21 cellular contexts compared by ENCODE assay signal in genomic region chr4:104022871-104023270, GRCh38.
"Had no signal": no experiment of that assay in that cellular context is flagged by ENCODE, and none has a peak within 500 bp of the region (broad histone marks: within the 10 kb centered on the region; RNA-seq: fewer than 3 reads in every experiment).

No MANE protein-coding gene starts in this region.

- H3K36me3 ChIP-seq: left ventricle myocardium inferior, sigmoid colon, tibial artery, WERI-Rb-1 had no signal

- H3K4me3 ChIP-seq: hepatocyte, left ventricle myocardium inferior, sigmoid colon, tibial artery had no signal

- H3K27me3 ChIP-seq: hepatocyte, sigmoid colon, tibial artery had no signal

- H3K9me3 ChIP-seq: left ventricle myocardium inferior, sigmoid colon, tibial artery had no signal

- H3K27ac ChIP-seq: hepatocyte, left ventricle myocardium inferior, sigmoid colon, tibial artery, WERI-Rb-1 had no signal

- H3K4me1 ChIP-seq: left ventricle myocardium inferior, sigmoid colon, tibial artery had no signal

- DNase-seq: activated CD4-positive, alpha-beta T cell treated with anti-CD3 and anti-CD28 coated beads, Interleukin-2, amount 10 ng/mL, durations not matched to agents 7 days and 5 days; activated CD4-positive, CD25-positive, alpha-beta regulatory T cell treated with anti-CD3 and anti-CD28 coated beads, Interleukin-2, amount 50 U/mL, for 72 hours; activated CD8-positive, alpha-beta memory T cell treated with anti-CD3 and anti-CD28 coated beads, Interleukin-2, amount 10 ng/mL, durations not matched to agents 7 days and 5 days; activated CD8-positive, alpha-beta T cell treated with anti-CD3 and anti-CD28 coated beads for 36 hours; activated effector memory CD4-positive, alpha-beta T cell treated with anti-CD3 and anti-CD28 coated beads, Interleukin-2, amount 50 U/mL, for 16 hours; activated naive CD4-positive, alpha-beta T cell treated with anti-CD3 and anti-CD28 coated beads, Interleukin-2, amount 10 ng/mL, durations not matched to agents 7 days and 5 days; activated T-cell treated with anti-CD3 and anti-CD28 coated beads for 4 hours; dermis blood vessel endothelial cell; effector memory CD4-positive, alpha-beta T cell; foreskin melanocyte; immature natural killer cell; left ventricle myocardium inferior; nucleus accumbens; posterior cingulate gyrus; sigmoid colon; stimulated activated CD4-positive, alpha-beta T cell treated with anti-CD3 and anti-CD28 coated beads, Interleukin-4, amount 100 ng/mL, for 4 hours; stimulated activated naive CD8-positive, alpha-beta T cell treated with anti-CD3 and anti-CD28 coated beads, Interleukin-15, Interleukin-2, amounts not matched to agents 100 U/mL and 50 U/mL, for 24 hours; T-cell; tibial artery; WERI-Rb-1 had no signal
